ENCODE assay signal across 20 cellular contexts in the genomic region with DNA sequence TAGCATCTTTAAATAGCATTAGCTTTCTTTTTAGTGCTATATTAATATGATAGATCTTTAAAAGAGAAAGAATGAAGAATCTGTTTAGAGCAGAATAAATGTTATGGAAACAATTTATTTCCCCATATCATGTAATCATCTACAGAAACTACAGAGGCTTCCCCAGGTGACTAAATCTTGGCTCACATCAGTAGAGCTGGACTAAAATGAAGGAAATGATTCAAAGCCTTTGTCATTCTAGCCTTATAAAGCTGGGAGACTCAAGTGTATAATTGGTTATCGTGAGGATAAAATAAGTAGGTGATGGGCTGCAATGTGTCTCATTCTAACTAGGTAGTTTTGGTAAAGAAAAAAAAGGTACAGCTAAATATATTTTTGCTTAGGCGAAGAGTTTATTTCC.
DNase-seq lines count a peak whose midpoint lies in the region; ATAC-seq and TF ChIP-seq lines count a peak whose summit lies in the region.
"Had no signal": no experiment of that assay in that cellular context is flagged by ENCODE, and none has a peak within 500 bp of the region (broad histone marks: within the 10 kb centered on the region; RNA-seq: fewer than 3 reads in every experiment).

No MANE protein-coding gene starts in this region.

- no peak overlapping the region for H3K27ac ChIP-seq in breast epithelium
- H3K27ac ChIP-seq: A549 had no signal

- no peaks in the 10 kb centered on the region for H3K27me3 ChIP-seq in breast epithelium

- no peak for TF ChIP-seq CTCF in MCF 10A (IDR thresholded peaks at IDR 0.05; ENCODE audit: unreplicated experiment)
- TF ChIP-seq CTCF in breast epithelium (IDR thresholded peaks at IDR 0.05), result no peak
- TF ChIP-seq CTCF in epithelial cell of esophagus (IDR thresholded peaks at IDR 0.05; ENCODE audit: insufficient read depth, low read depth, low read length, missing control alignments), result no peak

- H3K4me3 ChIP-seq in breast epithelium (no peak overlapping the region), epithelial cell of esophagus (ENCODE audit: low read length) (no peak overlapping the region)
- H3K4me3 ChIP-seq: A549 had no signal

- no peak for ATAC-seq in GM21360 (IDR thresholded peaks at IDR 0.05; ENCODE audit: unreplicated experiment)
- ATAC-seq in activated CD4-positive, alpha-beta T cell treated with anti-CD3 and anti-CD28 coated beads for 36 hours, result no peak
- no peak for ATAC-seq in HG03354 (IDR thresholded peaks at IDR 0.05; ENCODE audit: poor library complexity, severe bottlenecking, unreplicated experiment)
- ATAC-seq: A549, T-cell had no signal

- CTCF ChIA-PET in MCF 10A (lab: Yijun Ruan, JAX), result no interaction called here
- CTCF ChIA-PET in activated CD4-positive, alpha-beta T cell treated with anti-CD3 and anti-CD28 coated beads for 36 hours (lab: Charles Lee), result interaction anchor here (0.6 to 0.9 kb wide), 2 partner anchors 11 to 88 kb away, joined by 3 read pairs; no protein-coding TSS in a partner anchor

- peak overlapping the region; percentile 59 for H3K27ac Mint-ChIP-seq in MCF 10A (ENCODE audit: low read depth, unreplicated experiment)
- H3K27ac Mint-ChIP-seq in activated CD4-positive, alpha-beta T cell treated with anti-CD3 and anti-CD28 coated beads for 36 hours, result no peak overlapping the region
- H3K27ac Mint-ChIP-seq: HFFc6, T-cell had no signal

- DNase-seq in MCF 10A (ENCODE audit: unreplicated experiment) (peak; percentile 11), breast epithelium (ENCODE audit: low spot score in 2 of 2) (no peak), NCI-H2227 treated with DMSO at 0.1 percent for 48 hours (lab: John Stamatoyannopoulos, UW) (peak; percentile 65), epithelial cell of esophagus (ENCODE audit: low read depth) (peak; percentile 66), NCI-H510A (lab: John Stamatoyannopoulos, UW) (no peak)
- DNase-seq in activated CD4-positive, alpha-beta T cell treated with anti-CD3 and anti-CD28 coated beads for 36 hours, result no peak
- DNase-seq: C1 segment of cervical spinal cord, DMS 273 treated with DMSO at 0.1 percent for 48 hours, GF-D8, HFFc6, IMR-90, MM.1S, NCI-H1092 treated with DMSO at 0.1 percent for 48 hours, NCI-H2029, NCI-H524 treated with DMSO at 0.1 percent for 48 hours, OCI-M1, T-cell had no signal

- H3K36me3 Mint-ChIP-seq in MCF 10A (ENCODE audit: insufficient read depth, unreplicated experiment), result no peaks in the 10 kb centered on the region
- H3K36me3 Mint-ChIP-seq in activated CD4-positive, alpha-beta T cell treated with anti-CD3 and anti-CD28 coated beads for 36 hours (ENCODE audit: low read depth), result no peaks in the 10 kb centered on the region
- H3K36me3 Mint-ChIP-seq: T-cell had no signal

- H3K27me3 Mint-ChIP-seq in MCF 10A (ENCODE audit: insufficient read depth, unreplicated experiment), result no peaks in the 10 kb centered on the region
- peaks cover 4% of the 10 kb centered on the region for H3K27me3 Mint-ChIP-seq in activated CD4-positive, alpha-beta T cell treated with anti-CD3 and anti-CD28 coated beads for 36 hours
- H3K27me3 Mint-ChIP-seq: T-cell had no signal

- no peaks in the 10 kb centered on the region for H3K9me3 Mint-ChIP-seq in MCF 10A (ENCODE audit: unreplicated experiment)
- H3K9me3 Mint-ChIP-seq in activated CD4-positive, alpha-beta T cell treated with anti-CD3 and anti-CD28 coated beads for 36 hours (ENCODE audit: low read depth), result no peaks in the 10 kb centered on the region

- no peaks in the 10 kb centered on the region for H3K9me3 ChIP-seq in breast epithelium
- H3K9me3 ChIP-seq: A549 had no signal

- H3K4me3 Mint-ChIP-seq in MCF 10A (ENCODE audit: unreplicated experiment), result no peak overlapping the region
- H3K4me3 Mint-ChIP-seq in activated CD4-positive, alpha-beta T cell treated with anti-CD3 and anti-CD28 coated beads for 36 hours, result no peak overlapping the region
- H3K4me3 Mint-ChIP-seq: HFFc6, T-cell had no signal

- H3K4me1 ChIP-seq in breast epithelium, result no peaks in the 10 kb centered on the region
- H3K4me1 ChIP-seq: A549 had no signal

- intact Hi-C loops in MCF 10A (cut with micrococcal nuclease) (no loop called here), breast epithelium (cut with DNase I; ENCODE audit: low total_unique reads) (no loop called here)
- intact Hi-C loops in activated CD4-positive, alpha-beta T cell treated with anti-CD3 and anti-CD28 coated beads for 36 hours (cut with DNase I, micrococcal nuclease), result no loop called here

- BruUV-seq in MCF 10A (replicated peaks; lab: Mats Ljungman, UMichigan), result no TSS peak

- POLR2A ChIA-PET in MCF 10A (lab: Yijun Ruan, JAX), result no interaction called here
- POLR2A ChIA-PET in activated CD4-positive, alpha-beta T cell treated with anti-CD3 and anti-CD28 coated beads for 36 hours (lab: Charles Lee), result no interaction called here

- H3K4me1 Mint-ChIP-seq in MCF 10A (ENCODE audit: insufficient read depth, unreplicated experiment), result peaks cover 18% of the 10 kb centered on the region
- H3K4me1 Mint-ChIP-seq in activated CD4-positive, alpha-beta T cell treated with anti-CD3 and anti-CD28 coated beads for 36 hours, result no peaks in the 10 kb centered on the region
- H3K4me1 Mint-ChIP-seq: T-cell had no signal

- no peaks in the 10 kb centered on the region for H3K36me3 ChIP-seq in breast epithelium

- no peak for TF ChIP-seq POLR2A in breast epithelium (IDR thresholded peaks at IDR 0.05)

Comparison
In these comparisons a context has a peak if more than half of its experiments do, and no peak if none do; other contexts are left out.
1. DNase-seq: peak in MCF 10A (single experiment), NCI-H2227 treated with DMSO at 0.1 percent for 48 hours (single experiment) and epithelial cell of esophagus (single experiment); none in breast epithelium (0 of 2), NCI-H510A (single experiment) and activated CD4-positive, alpha-beta T cell treated with anti-CD3 and anti-CD28 coated beads for 36 hours (single experiment).